In the genomic region with DNA sequence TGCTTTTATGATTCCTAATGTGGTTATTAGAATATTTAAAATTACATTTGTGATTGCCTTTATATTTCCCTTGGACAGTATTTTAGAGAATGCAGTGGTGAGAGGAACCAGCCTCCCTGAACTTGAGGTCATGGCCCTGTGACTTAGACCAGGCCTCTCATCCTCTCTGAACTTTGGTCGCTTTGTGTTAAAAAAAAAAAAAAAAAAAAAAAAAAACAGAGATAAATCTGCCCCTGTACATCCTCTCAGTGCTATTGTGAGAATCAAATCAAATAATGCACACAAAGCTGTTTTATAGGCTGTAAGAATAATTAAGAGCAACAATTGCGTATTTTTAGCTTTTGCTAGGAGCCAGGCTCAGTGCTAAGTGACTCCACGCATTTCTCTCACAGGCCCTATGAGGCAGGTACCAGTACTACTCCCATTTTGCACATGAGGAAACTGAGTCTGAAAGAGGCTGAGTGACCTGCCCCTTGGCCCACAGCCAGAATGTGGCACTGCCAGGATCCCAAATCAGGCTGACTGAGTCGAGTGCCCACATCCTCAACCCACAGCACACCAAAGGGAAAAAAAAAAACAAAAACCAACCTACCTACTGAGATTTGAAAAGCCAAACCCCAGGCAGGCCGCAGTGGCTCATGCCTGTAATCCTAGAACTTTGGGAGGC, we compare ENCODE assay signal across 28 cellular contexts.
"Had no signal": no experiment of that assay in that cellular context is flagged by ENCODE, and none has a peak within 500 bp of the region (broad histone marks: within the 10 kb centered on the region; RNA-seq: fewer than 3 reads in every experiment).

No MANE protein-coding gene starts in this region.

- H3K27me3 ChIP-seq: brain microvascular endothelial cell, SJCRH30 had no signal

- H3K4me3 ChIP-seq: SJCRH30, SK-N-MC had no signal

- ATAC-seq: activated CD8-positive, alpha-beta T cell treated with anti-CD3 and anti-CD28 coated beads for 36 hours; activated T-cell treated with anti-CD3 and anti-CD28 coated beads, Interleukin-2, amount 50 U/mL, for 72 hours; activated T-helper 17 cell treated with anti-CD3 and anti-CD28 coated beads, Interleukin-2, amount 50 U/mL, for 72 hours; Panc1 had no signal

- DNase-seq: activated CD4-positive, alpha-beta T cell treated with anti-CD3 and anti-CD28 coated beads for 1 hour; activated CD4-positive, alpha-beta T cell treated with anti-CD3 and anti-CD28 coated beads, Interleukin-2, amount 10 ng/mL, durations not matched to agents 24 days and 14 days; activated CD4-positive, alpha-beta T cell treated with anti-CD3 and anti-CD28 coated beads, Interleukin-2, amount 50 U/mL, for 4 hours; activated CD4-positive, CD25-positive, alpha-beta regulatory T cell; activated CD8-positive, alpha-beta T cell treated with anti-CD3 and anti-CD28 coated beads for 36 hours; activated naive CD4-positive, alpha-beta T cell; activated naive CD4-positive, alpha-beta T cell treated with anti-CD3 and anti-CD28 coated beads, Interleukin-2, amount 50 U/mL, for 16 hours; activated naive CD8-positive, alpha-beta T cell treated with anti-CD3 and anti-CD28 coated beads for 36 hours; activated T-cell treated with anti-CD3 and anti-CD28 coated beads, Interleukin-2, amount 50 U/mL, for 1 hour; activated T-cell treated with anti-CD3 and anti-CD28 coated beads, Interleukin-2, amount 50 U/mL, for 72 hours; amniotic stem cell; aorta; brain microvascular endothelial cell; MM.1S; MV-4-11; NCI-H1092; NCI-H1436 treated with DMSO at 0.1 percent for 48 hours; NCI-H1694 treated with DMSO at 0.1 percent for 48 hours; NCI-H2029; NCI-H345; NCI-H524 treated with DMSO at 0.1 percent for 48 hours; SHP77; SJCRH30; T1000 had no signal

- H3K27ac ChIP-seq: brain microvascular endothelial cell, SJCRH30, SK-N-MC, WERI-Rb-1 had no signal

- H3K36me3 ChIP-seq: brain microvascular endothelial cell, SJCRH30, WERI-Rb-1 had no signal

- H3K4me1 ChIP-seq: SJCRH30 had no signal

- H3K9me3 ChIP-seq: SJCRH30 had no signal
